1 cellular context compared by ENCODE assay signal in genomic region chr2:96449174-96449573, GRCh38.
TF ChIP-seq lines count a peak whose summit lies in the region.

No MANE protein-coding gene starts in this region.

TF ChIP-seq in K562, 482 proteins besides CTCF, POLR2A, EP300 and RAD21 (continued from another document):
- TF ChIP-seq MBD1 (CRISPR knock-in tag; IDR thresholded peaks at IDR 0.05) (no peak), FOSL1 (tag; conservative IDR thresholded peaks at IDR 0.05) (peak; percentile 56), CXXC5 (CRISPR knock-in tag; IDR thresholded peaks at IDR 0.05) (no peak), C11orf30 (IDR thresholded peaks at IDR 0.05; ENCODE audit: low read depth) (no peak), GTF2B (IDR thresholded peaks at IDR 0.05; ENCODE audit: extremely low read depth, insufficient read length) (no peak), MGA (IDR thresholded peaks at IDR 0.05) (no peak)
